Comparison of ENCODE assay signal across 1 cellular context in genomic region chr10:69179743-69180524, GRCh38.
TF ChIP-seq lines count a peak whose summit lies in the region.

Gene SUPV3L1, plus strand, starts transcription at chr10:69180234. Its CDS starts 58 bp downstream, at chr10:69180292.

TF ChIP-seq in WTC11, 78 proteins besides CTCF, POLR2A, EP300 and RAD21 (continued from another document):
- TF ChIP-seq PRDM15 (CRISPR knock-in tag; IDR thresholded peaks at IDR 0.05) (no peak), CREM (CRISPR knock-in tag; IDR thresholded peaks at IDR 0.05) (peak; percentile 98), MLX (CRISPR knock-in tag; IDR thresholded peaks at IDR 0.05) (no peak), IRF2 (CRISPR knock-in tag; IDR thresholded peaks at IDR 0.05; ENCODE audit: borderline replicate concordance, low read depth) (no peak), NR3C1 (CRISPR knock-in tag; conservative IDR thresholded peaks at IDR 0.05; ENCODE audit: low read depth) (no peak), SOX15 (CRISPR knock-in tag; IDR thresholded peaks at IDR 0.05) (no peak), ATF6 (CRISPR knock-in tag; IDR thresholded peaks at IDR 0.05) (no peak), ETV6 (CRISPR knock-in tag; IDR thresholded peaks at IDR 0.05) (peak; percentile 80), FOXJ3 (CRISPR knock-in tag; IDR thresholded peaks at IDR 0.05; ENCODE audit: borderline replicate concordance) (no peak), ZMAT4 (CRISPR knock-in tag; IDR thresholded peaks at IDR 0.05) (peak; percentile 72; the same call in 1 of the 2 replicates), ZNF263 (CRISPR knock-in tag; IDR thresholded peaks at IDR 0.05; ENCODE audit: low read depth) (no peak), FOXP4 (CRISPR knock-in tag; IDR thresholded peaks at IDR 0.05) (0 out of 2 replicates have a peak, but pooled peaks have one; percentile 36), ATF3 (CRISPR knock-in tag; conservative IDR thresholded peaks at IDR 0.05) (no peak), HMGXB4 (CRISPR knock-in tag; IDR thresholded peaks at IDR 0.05) (no peak; the same call in 1 of the 2 replicates), ERG (CRISPR knock-in tag; IDR thresholded peaks at IDR 0.05) (no peak), MYBL2 (CRISPR knock-in tag; IDR thresholded peaks at IDR 0.05) (no peak), TCF7 (CRISPR knock-in tag; IDR thresholded peaks at IDR 0.05; ENCODE audit: low read depth) (no peak), HMGA2 (CRISPR knock-in tag; IDR thresholded peaks at IDR 0.05) (no peak), NFATC4 (CRISPR knock-in tag; IDR thresholded peaks at IDR 0.05) (no peak), PRRX2 (CRISPR knock-in tag; IDR thresholded peaks at IDR 0.05) (no peak), MAX (CRISPR knock-in tag; IDR thresholded peaks at IDR 0.05) (peak; percentile 98), GRHL2 (CRISPR knock-in tag; IDR thresholded peaks at IDR 0.05; ENCODE audit: insufficient replicate concordance, severe bottlenecking) (no peak), CBFB (CRISPR knock-in tag; IDR thresholded peaks at IDR 0.05; ENCODE audit: low read depth) (no peak), JAZF1 (CRISPR knock-in tag; IDR thresholded peaks at IDR 0.05) (no peak), ZNF232 (CRISPR knock-in tag; IDR thresholded peaks at IDR 0.05) (no peak), SMAD3 (CRISPR knock-in tag; IDR thresholded peaks at IDR 0.05; ENCODE audit: borderline replicate concordance) (0 out of 2 replicates have a peak, but pooled peaks have one; percentile 11), TEAD1 (CRISPR knock-in tag; IDR thresholded peaks at IDR 0.05) (peak; percentile 47; the same call in 1 of the 2 replicates), ARID4B (CRISPR knock-in tag; IDR thresholded peaks at IDR 0.05; ENCODE audit: borderline replicate concordance) (peak; percentile 64; the same call in 1 of the 2 replicates), ATF2 (CRISPR knock-in tag; IDR thresholded peaks at IDR 0.05; ENCODE audit: borderline replicate concordance, low read depth) (no peak), ATF1 (CRISPR knock-in tag; IDR thresholded peaks at IDR 0.05) (peak; percentile 62; the same call in 1 of the 2 replicates), NR1H2 (CRISPR knock-in tag; IDR thresholded peaks at IDR 0.05) (no peak), ZNF425 (CRISPR knock-in tag; conservative IDR thresholded peaks at IDR 0.05) (no peak)
